ENCODE assay signal across 28 cellular contexts in genomic region chr6:130783416-130784107, GRCh38. TPM values are rescaled to one million over a fixed set of nuclear protein-coding genes. Genes with fewer than 3 reads are reported as not detected.
"Had no signal": no experiment of that assay in that cellular context is flagged by ENCODE, and none has a peak within 500 bp of the region (broad histone marks: within the 10 kb centered on the region; RNA-seq: fewer than 3 reads in every experiment).

No MANE protein-coding gene starts in this region.

- H3K27me3 Mint-ChIP-seq: activated CD8-positive, alpha-beta memory T cell treated with anti-CD3 and anti-CD28 coated beads, Interleukin-2, amount 10 ng/mL, durations not matched to agents 7 days and 5 days; activated naive CD4-positive, alpha-beta T cell treated with anti-CD3 and anti-CD28 coated beads, Interleukin-2, amount 10 ng/mL, durations not matched to agents 7 days and 5 days; activated naive CD8-positive, alpha-beta T cell treated with anti-CD3 and anti-CD28 coated beads for 36 hours; activated T-cell treated with anti-CD3 and anti-CD28 coated beads, Interleukin-2, amount 50 U/mL, for 24 hours had no signal

- H3K9ac ChIP-seq: KMS-11 had no signal

- DNase-seq: activated CD4-positive, alpha-beta T cell treated with anti-CD3 and anti-CD28 coated beads for 48 hours; activated CD4-positive, alpha-beta T cell treated with anti-CD3 and anti-CD28 coated beads, Interleukin-2, amount 50 U/mL, for 4 hours; activated CD4-positive, CD25-positive, alpha-beta regulatory T cell treated with anti-CD3 and anti-CD28 coated beads, Interleukin-2, amount 50 U/mL, for 72 hours; activated CD8-positive, alpha-beta memory T cell treated with anti-CD3 and anti-CD28 coated beads, Interleukin-2, amount 10 ng/mL, durations not matched to agents 7 days and 5 days; activated CD8-positive, alpha-beta T cell treated with anti-CD3 and anti-CD28 coated beads, Interleukin-2, amount 10 ng/mL, durations not matched to agents 7 days and 5 days; activated gamma-delta T cell; activated naive CD4-positive, alpha-beta T cell treated with anti-CD3 and anti-CD28 coated beads, Interleukin-2, amount 10 ng/mL, durations not matched to agents 7 days and 5 days; activated naive CD8-positive, alpha-beta T cell treated with anti-CD3 and anti-CD28 coated beads for 36 hours; activated T-cell treated with anti-CD3 and anti-CD28 coated beads, Interleukin-2, amount 50 U/mL, for 24 hours; adrenal gland; aorta; MG63; NCI-H1105; NCI-H1436 treated with DMSO at 0.1 percent for 48 hours; NCI-H187; NCI-H2081; NCI-H510A treated with DMSO at 0.1 percent for 48 hours; NCI-H69; NK-92 treated with Interleukin-12 subunit alpha and Interleukin-12 subunit beta, amount 100 ng/mL, for 24 hours; OCI-M1; RPMI8226 had no signal

- H3K9me3 ChIP-seq: adrenal gland had no signal

- H3K27ac Mint-ChIP-seq: activated CD8-positive, alpha-beta memory T cell treated with anti-CD3 and anti-CD28 coated beads, Interleukin-2, amount 10 ng/mL, durations not matched to agents 7 days and 5 days; activated CD8-positive, alpha-beta T cell treated with anti-CD3 and anti-CD28 coated beads, Interleukin-2, amount 10 ng/mL, durations not matched to agents 7 days and 5 days; activated naive CD4-positive, alpha-beta T cell treated with anti-CD3 and anti-CD28 coated beads, Interleukin-2, amount 10 ng/mL, durations not matched to agents 7 days and 5 days; activated naive CD8-positive, alpha-beta T cell treated with anti-CD3 and anti-CD28 coated beads for 36 hours; activated T-cell treated with anti-CD3 and anti-CD28 coated beads, Interleukin-2, amount 50 U/mL, for 24 hours; T-helper 1 cell treated with Interleukin-12 subunit alpha and Interleukin-12 subunit beta and Interleukin-4 antibody, amounts not matched to agents 30 μg/mL and 1 μg/mL, for 36 hours; WTC11 had no signal

- H3K4me2 ChIP-seq: KMS-11 had no signal

- H3K4me3 ChIP-seq: adrenal gland, MG63 had no signal

- H3K36me3 ChIP-seq: adrenal gland, MG63 had no signal

- FAIRE-seq: HepG2 had no signal

- H3K4me3 Mint-ChIP-seq: activated CD8-positive, alpha-beta memory T cell treated with anti-CD3 and anti-CD28 coated beads, Interleukin-2, amount 10 ng/mL, durations not matched to agents 7 days and 5 days; activated CD8-positive, alpha-beta T cell treated with anti-CD3 and anti-CD28 coated beads, Interleukin-2, amount 10 ng/mL, durations not matched to agents 7 days and 5 days; activated naive CD4-positive, alpha-beta T cell treated with anti-CD3 and anti-CD28 coated beads, Interleukin-2, amount 10 ng/mL, durations not matched to agents 7 days and 5 days; activated naive CD8-positive, alpha-beta T cell treated with anti-CD3 and anti-CD28 coated beads for 36 hours; activated T-cell treated with anti-CD3 and anti-CD28 coated beads, Interleukin-2, amount 50 U/mL, for 24 hours; brain; T-helper 1 cell treated with Interleukin-12 subunit alpha and Interleukin-12 subunit beta and Interleukin-4 antibody, amounts not matched to agents 30 μg/mL and 1 μg/mL, for 36 hours; WTC11 had no signal

- H3K4me1 Mint-ChIP-seq: WTC11 had no signal

- ATAC-seq: activated CD8-positive, alpha-beta memory T cell treated with anti-CD3 and anti-CD28 coated beads, Interleukin-2, amount 10 ng/mL, durations not matched to agents 7 days and 5 days; activated CD8-positive, alpha-beta T cell treated with anti-CD3 and anti-CD28 coated beads, Interleukin-2, amount 10 ng/mL, durations not matched to agents 7 days and 5 days; Panc1; Right ventricle myocardium inferior; WTC11 had no signal

- H3K4me1 ChIP-seq: adrenal gland had no signal

- H3K27ac ChIP-seq: adrenal gland, KMS-11 had no signal

- H3K27me3 ChIP-seq: adrenal gland, MG63 had no signal

- H3K36me3 Mint-ChIP-seq: brain, WTC11 had no signal

RNA-seq across cellular contexts. Expression of gene SMLR1, which starts 43.6 kb away (rescaled TPM):
- total RNA-seq: activated CD8-positive, alpha-beta memory T cell treated with anti-CD3 and anti-CD28 coated beads, Interleukin-2, amount 10 ng/mL, durations not matched to agents 7 days and 5 days; activated CD8-positive, alpha-beta T cell treated with anti-CD3 and anti-CD28 coated beads, Interleukin-2, amount 10 ng/mL, durations not matched to agents 7 days and 5 days; activated naive CD8-positive, alpha-beta T cell treated with anti-CD3 and anti-CD28 coated beads for 36 hours; aorta; Right ventricle myocardium inferior; WTC11 had no signal
